Comparison of ENCODE assay signal across 1 cellular context in the genomic region with DNA sequence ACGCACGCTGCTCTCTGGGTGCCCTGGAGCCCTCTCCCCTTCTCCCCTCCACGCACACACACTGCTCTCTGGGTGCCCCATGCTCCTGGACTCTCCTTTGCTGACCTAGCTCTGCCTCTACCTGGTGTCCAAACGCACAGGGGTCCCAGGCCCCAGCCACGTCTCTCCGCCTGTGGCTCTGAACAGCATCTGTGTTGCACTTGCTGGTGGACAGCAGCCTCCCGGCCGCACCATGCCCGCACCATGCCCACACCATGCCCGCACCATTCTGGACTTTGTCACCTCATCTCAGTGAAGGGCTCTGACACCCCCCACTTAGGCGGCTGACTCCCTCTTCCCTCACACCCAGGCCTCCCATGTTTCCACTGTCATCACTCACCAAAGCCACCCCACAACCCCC.
TF ChIP-seq lines count a peak whose summit lies in the region.

No MANE protein-coding gene starts in this region.

TF ChIP-seq in GM23338, 12 proteins besides CTCF, POLR2A, EP300 and RAD21:
- TF ChIP-seq ZNF331 (CRISPR knock-in tag; IDR thresholded peaks at IDR 0.05; ENCODE audit: low read depth) (no peak), STAT1 (IDR thresholded peaks at IDR 0.05; ENCODE audit: unreplicated experiment) (no peak), JUNB (IDR thresholded peaks at IDR 0.05; ENCODE audit: unreplicated experiment) (no peak), EZH2 (IDR thresholded peaks at IDR 0.05; ENCODE audit: low read depth, unreplicated experiment) (no peak), EZH2phosphoT487 (IDR thresholded peaks at IDR 0.05; ENCODE audit: unreplicated experiment) (no peak), CREB1 (CRISPR knock-in tag; IDR thresholded peaks at IDR 0.05; ENCODE audit: low read depth) (no peak), NANOG (IDR thresholded peaks at IDR 0.05; ENCODE audit: borderline replicate concordance) (no peak), POLR2AphosphoS5 (IDR thresholded peaks at IDR 0.05; ENCODE audit: low read depth) (no peak), ZNF114 (CRISPR knock-in tag; IDR thresholded peaks at IDR 0.05) (no peak)
- TF ChIP-seq, protein P1, sequence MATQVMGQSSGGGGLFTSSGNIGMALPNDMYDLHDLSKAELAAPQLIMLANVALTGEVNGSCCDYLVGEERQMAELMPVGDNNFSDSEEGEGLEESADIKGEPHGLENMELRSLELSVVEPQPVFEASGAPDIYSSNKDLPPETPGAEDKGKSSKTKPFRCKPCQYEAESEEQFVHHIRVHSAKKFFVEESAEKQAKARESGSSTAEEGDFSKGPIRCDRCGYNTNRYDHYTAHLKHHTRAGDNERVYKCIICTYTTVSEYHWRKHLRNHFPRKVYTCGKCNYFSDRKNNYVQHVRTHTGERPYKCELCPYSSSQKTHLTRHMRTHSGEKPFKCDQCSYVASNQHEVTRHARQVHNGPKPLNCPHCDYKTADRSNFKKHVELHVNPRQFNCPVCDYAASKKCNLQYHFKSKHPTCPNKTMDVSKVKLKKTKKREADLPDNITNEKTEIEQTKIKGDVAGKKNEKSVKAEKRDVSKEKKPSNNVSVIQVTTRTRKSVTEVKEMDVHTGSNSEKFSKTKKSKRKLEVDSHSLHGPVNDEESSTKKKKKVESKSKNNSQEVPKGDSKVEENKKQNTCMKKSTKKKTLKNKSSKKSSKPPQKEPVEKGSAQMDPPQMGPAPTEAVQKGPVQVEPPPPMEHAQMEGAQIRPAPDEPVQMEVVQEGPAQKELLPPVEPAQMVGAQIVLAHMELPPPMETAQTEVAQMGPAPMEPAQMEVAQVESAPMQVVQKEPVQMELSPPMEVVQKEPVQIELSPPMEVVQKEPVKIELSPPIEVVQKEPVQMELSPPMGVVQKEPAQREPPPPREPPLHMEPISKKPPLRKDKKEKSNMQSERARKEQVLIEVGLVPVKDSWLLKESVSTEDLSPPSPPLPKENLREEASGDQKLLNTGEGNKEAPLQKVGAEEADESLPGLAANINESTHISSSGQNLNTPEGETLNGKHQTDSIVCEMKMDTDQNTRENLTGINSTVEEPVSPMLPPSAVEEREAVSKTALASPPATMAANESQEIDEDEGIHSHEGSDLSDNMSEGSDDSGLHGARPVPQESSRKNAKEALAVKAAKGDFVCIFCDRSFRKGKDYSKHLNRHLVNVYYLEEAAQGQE (IDR thresholded peaks at IDR 0.05; ENCODE audit: unreplicated experiment): no peak
- TF ChIP-seq, protein P2, sequence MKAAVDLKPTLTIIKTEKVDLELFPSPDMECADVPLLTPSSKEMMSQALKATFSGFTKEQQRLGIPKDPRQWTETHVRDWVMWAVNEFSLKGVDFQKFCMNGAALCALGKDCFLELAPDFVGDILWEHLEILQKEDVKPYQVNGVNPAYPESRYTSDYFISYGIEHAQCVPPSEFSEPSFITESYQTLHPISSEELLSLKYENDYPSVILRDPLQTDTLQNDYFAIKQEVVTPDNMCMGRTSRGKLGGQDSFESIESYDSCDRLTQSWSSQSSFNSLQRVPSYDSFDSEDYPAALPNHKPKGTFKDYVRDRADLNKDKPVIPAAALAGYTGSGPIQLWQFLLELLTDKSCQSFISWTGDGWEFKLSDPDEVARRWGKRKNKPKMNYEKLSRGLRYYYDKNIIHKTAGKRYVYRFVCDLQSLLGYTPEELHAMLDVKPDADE (IDR thresholded peaks at IDR 0.05): no peak
- TF ChIP-seq, protein P3, sequence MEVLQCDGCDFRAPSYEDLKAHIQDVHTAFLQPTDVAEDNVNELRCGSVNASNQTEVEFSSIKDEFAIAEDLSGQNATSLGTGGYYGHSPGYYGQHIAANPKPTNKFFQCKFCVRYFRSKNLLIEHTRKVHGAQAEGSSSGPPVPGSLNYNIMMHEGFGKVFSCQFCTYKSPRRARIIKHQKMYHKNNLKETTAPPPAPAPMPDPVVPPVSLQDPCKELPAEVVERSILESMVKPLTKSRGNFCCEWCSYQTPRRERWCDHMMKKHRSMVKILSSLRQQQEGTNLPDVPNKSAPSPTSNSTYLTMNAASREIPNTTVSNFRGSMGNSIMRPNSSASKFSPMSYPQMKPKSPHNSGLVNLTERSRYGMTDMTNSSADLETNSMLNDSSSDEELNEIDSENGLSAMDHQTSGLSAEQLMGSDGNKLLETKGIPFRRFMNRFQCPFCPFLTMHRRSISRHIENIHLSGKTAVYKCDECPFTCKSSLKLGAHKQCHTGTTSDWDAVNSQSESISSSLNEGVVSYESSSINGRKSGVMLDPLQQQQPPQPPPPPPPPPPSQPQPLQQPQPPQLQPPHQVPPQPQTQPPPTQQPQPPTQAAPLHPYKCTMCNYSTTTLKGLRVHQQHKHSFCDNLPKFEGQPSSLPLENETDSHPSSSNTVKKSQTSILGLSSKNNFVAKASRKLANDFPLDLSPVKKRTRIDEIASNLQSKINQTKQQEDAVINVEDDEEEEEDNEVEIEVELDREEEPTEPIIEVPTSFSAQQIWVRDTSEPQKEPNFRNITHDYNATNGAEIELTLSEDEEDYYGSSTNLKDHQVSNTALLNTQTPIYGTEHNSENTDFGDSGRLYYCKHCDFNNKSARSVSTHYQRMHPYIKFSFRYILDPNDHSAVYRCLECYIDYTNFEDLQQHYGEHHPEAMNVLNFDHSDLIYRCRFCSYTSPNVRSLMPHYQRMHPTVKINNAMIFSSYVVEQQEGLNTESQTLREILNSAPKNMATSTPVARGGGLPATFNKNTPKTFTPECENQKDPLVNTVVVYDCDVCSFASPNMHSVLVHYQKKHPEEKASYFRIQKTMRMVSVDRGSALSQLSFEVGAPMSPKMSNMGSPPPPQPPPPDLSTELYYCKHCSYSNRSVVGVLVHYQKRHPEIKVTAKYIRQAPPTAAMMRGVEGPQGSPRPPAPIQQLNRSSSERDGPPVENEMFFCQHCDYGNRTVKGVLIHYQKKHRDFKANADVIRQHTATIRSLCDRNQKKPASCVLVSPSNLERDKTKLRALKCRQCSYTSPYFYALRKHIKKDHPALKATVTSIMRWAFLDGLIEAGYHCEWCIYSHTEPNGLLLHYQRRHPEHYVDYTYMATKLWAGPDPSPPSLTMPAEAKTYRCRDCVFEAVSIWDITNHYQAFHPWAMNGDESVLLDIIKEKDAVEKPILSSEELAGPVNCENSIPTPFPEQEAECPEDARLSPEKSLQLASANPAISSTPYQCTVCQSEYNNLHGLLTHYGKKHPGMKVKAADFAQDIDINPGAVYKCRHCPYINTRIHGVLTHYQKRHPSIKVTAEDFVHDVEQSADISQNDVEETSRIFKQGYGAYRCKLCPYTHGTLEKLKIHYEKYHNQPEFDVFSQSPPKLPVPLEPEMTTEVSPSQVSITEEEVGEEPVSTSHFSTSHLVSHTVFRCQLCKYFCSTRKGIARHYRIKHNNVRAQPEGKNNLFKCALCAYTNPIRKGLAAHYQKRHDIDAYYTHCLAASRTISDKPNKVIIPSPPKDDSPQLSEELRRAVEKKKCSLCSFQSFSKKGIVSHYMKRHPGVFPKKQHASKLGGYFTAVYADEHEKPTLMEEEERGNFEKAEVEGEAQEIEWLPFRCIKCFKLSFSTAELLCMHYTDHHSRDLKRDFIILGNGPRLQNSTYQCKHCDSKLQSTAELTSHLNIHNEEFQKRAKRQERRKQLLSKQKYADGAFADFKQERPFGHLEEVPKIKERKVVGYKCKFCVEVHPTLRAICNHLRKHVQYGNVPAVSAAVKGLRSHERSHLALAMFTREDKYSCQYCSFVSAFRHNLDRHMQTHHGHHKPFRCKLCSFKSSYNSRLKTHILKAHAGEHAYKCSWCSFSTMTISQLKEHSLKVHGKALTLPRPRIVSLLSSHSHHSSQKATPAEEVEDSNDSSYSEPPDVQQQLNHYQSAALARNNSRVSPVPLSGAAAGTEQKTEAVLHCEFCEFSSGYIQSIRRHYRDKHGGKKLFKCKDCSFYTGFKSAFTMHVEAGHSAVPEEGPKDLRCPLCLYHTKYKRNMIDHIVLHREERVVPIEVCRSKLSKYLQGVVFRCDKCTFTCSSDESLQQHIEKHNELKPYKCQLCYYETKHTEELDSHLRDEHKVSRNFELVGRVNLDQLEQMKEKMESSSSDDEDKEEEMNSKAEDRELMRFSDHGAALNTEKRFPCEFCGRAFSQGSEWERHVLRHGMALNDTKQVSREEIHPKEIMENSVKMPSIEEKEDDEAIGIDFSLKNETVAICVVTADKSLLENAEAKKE (CRISPR knock-in tag; IDR thresholded peaks at IDR 0.05): no peak
